25 cellular contexts compared by ENCODE assay signal in genomic region chr1:53984701-53985100, GRCh38. TPM values are rescaled to one million over a fixed set of nuclear protein-coding genes. Genes with fewer than 3 reads are reported as not detected.
DNase-seq lines count a peak whose midpoint lies in the region; ATAC-seq, FAIRE-seq and TF ChIP-seq lines count a peak whose summit lies in the region.
"Had no signal": no experiment of that assay in that cellular context is flagged by ENCODE, and none has a peak within 500 bp of the region (broad histone marks: within the 10 kb centered on the region; RNA-seq: fewer than 3 reads in every experiment).

No MANE protein-coding gene starts in this region.

- H3K27me3 Mint-ChIP-seq in GM23338 (ENCODE audit: insufficient read depth, low read depth, poor library complexity) (no peaks in the 10 kb centered on the region), astrocyte (ENCODE audit: low read depth, unreplicated experiment) (peaks cover 2% of the 10 kb centered on the region)

- H3K14ac ChIP-seq in trophoblast cell (ENCODE audit: low read length) = no peak overlapping the region

- H3K27ac ChIP-seq in GM23338 (ENCODE audit: low read depth) (no peak overlapping the region), astrocyte (ENCODE audit: low read depth, low read length) (no peak overlapping the region), trophoblast cell (ENCODE audit: low read depth, low read length) (no peak overlapping the region)
- H3K27ac ChIP-seq: A549; BLaER1 treated with 17β-estradiol and CSF1 and Interleukin-3, amounts not matched to agents 10 nM and 100 nM; GM23248 had no signal

- H3K4me1 Mint-ChIP-seq in GM23338 (peaks cover 21% of the 10 kb centered on the region), astrocyte (ENCODE audit: low read depth, unreplicated experiment) (peaks cover 17% of the 10 kb centered on the region)

- H2AK5ac ChIP-seq in trophoblast cell (ENCODE audit: low read length) = no peak overlapping the region

- H3K36me3 ChIP-seq in GM23338 (ENCODE audit: insufficient read depth) (no peaks in the 10 kb centered on the region), astrocyte (ENCODE audit: insufficient read depth, low read length) (no peaks in the 10 kb centered on the region), trophoblast cell (ENCODE audit: control insufficient read depth in 1 of 2, insufficient read depth in 2 of 2, low read length in 2 of 2) (no peaks in the 10 kb centered on the region)
- H3K36me3 ChIP-seq: BE2C; BLaER1 treated with 17β-estradiol and CSF1 and Interleukin-3, amounts not matched to agents 10 nM and 100 nM had no signal

- no peak overlapping the region for H2BK12ac ChIP-seq in trophoblast cell (ENCODE audit: low read length)

- no peaks in the 10 kb centered on the region for H3K27me3 ChIP-seq in GM23338 (ENCODE audit: insufficient read depth)
- peaks cover 3% of the 10 kb centered on the region for H3K27me3 ChIP-seq in astrocyte (ENCODE audit: insufficient read depth, low read length)
- H3K27me3 ChIP-seq in trophoblast cell (ENCODE audit: insufficient read depth, low read length) = no peaks in the 10 kb centered on the region
- H3K27me3 ChIP-seq: BE2C; BLaER1 treated with 17β-estradiol and CSF1 and Interleukin-3, amounts not matched to agents 10 nM and 100 nM had no signal

- H2BK120ac ChIP-seq in trophoblast cell (ENCODE audit: insufficient read depth, low read length, poor library complexity) = no peak overlapping the region

- peak overlapping the region; percentile 80 for H2AFZ ChIP-seq in GM23338
- no peak overlapping the region for H2AFZ ChIP-seq in astrocyte (ENCODE audit: low read depth, low read length)
- H2AFZ ChIP-seq in trophoblast cell (ENCODE audit: insufficient read depth, low read length, poor library complexity) = no peak overlapping the region
- H2AFZ ChIP-seq: GM23248 had no signal

- H3K4me2 ChIP-seq in GM23338 = 0 out of 2 replicates have a peak overlapping the region, but pooled peaks have one; percentile 32
- no peak overlapping the region for H3K4me2 ChIP-seq in astrocyte (ENCODE audit: low read length)
- no peak overlapping the region for H3K4me2 ChIP-seq in trophoblast cell (ENCODE audit: low read length)
- H3K4me2 ChIP-seq: A549; BLaER1 treated with 17β-estradiol and CSF1 and Interleukin-3, amounts not matched to agents 10 nM and 100 nM had no signal

- H4K12ac ChIP-seq in trophoblast cell (ENCODE audit: low read depth, low read length) = no peak overlapping the region

- TF ChIP-seq CTCF in GM23338 (conservative IDR thresholded peaks at IDR 0.05; ENCODE audit: low read depth in 2 of 2) (no peak), astrocyte (IDR thresholded peaks at IDR 0.05; ENCODE audit: insufficient read depth, low read depth, low read length) (no peak)

- peak; percentile 34 for FAIRE-seq in astrocyte (lab: Jason Lieb, UNC)
- FAIRE-seq: A549, G401.6, GM19239 had no signal

- no peaks in the 10 kb centered on the region for H3K9me2 ChIP-seq in GM23338 (ENCODE audit: insufficient read depth)

- no peak overlapping the region for H3K4me3 ChIP-seq in GM23338
- H3K4me3 ChIP-seq in astrocyte (ENCODE audit: insufficient read depth, low read depth, low read length) = no peak overlapping the region
- no peak overlapping the region for H3K4me3 ChIP-seq in trophoblast cell (ENCODE audit: low read depth, low read length)
- H3K4me3 ChIP-seq: A549; BLaER1 treated with 17β-estradiol and CSF1 and Interleukin-3, amounts not matched to agents 10 nM and 100 nM; GM23248 had no signal

- H3K9me3 ChIP-seq in astrocyte (ENCODE audit: insufficient read depth, low read depth, low read length) (no peaks in the 10 kb centered on the region), trophoblast cell (ENCODE audit: insufficient read depth, low read depth, low read length) (no peaks in the 10 kb centered on the region)
- H3K9me3 ChIP-seq: A549; BE2C; BLaER1 treated with 17β-estradiol and CSF1 and Interleukin-3, amounts not matched to agents 10 nM and 100 nM; Caco-2 had no signal

- peaks cover 5% of the 10 kb centered on the region for H3K79me1 ChIP-seq in trophoblast cell (ENCODE audit: low read length)

- H3K9me3 Mint-ChIP-seq in GM23338 = no peaks in the 10 kb centered on the region
- H3K9me3 Mint-ChIP-seq in astrocyte (ENCODE audit: unreplicated experiment) = no peaks in the 10 kb centered on the region
- H3K9me3 Mint-ChIP-seq: CD14-positive monocyte, H9 had no signal

- DNase-seq in GM23338 (ENCODE audit: low spot score) (no peak), NCI-H526 (lab: John Stamatoyannopoulos, UW) (peak; percentile 77 to 84), astrocyte (ENCODE audit: low read depth) (no peak), trophoblast cell (peak; percentile 47 to 52), NCI-H2171 (lab: John Stamatoyannopoulos, UW) (no peak)
- DNase-seq: 8988T; ACHN; AML-193; BE2C; Caco-2; CD4-positive, alpha-beta memory T cell; DMS153; DND-41; GM23248; H9 had no signal

- H4K20me1 ChIP-seq in GM23338 (replicated peaks; ENCODE audit: insufficient read depth) (no peaks in the 10 kb centered on the region), astrocyte (ENCODE audit: insufficient read depth, low read length) (no peaks in the 10 kb centered on the region)
- H4K20me1 ChIP-seq: BLaER1 treated with 17β-estradiol and CSF1 and Interleukin-3, amounts not matched to agents 10 nM and 100 nM had no signal

- no peak overlapping the region for H4K91ac ChIP-seq in trophoblast cell (ENCODE audit: low read depth, low read length)

- H3K23ac ChIP-seq in trophoblast cell (ENCODE audit: low read length) = no peak overlapping the region

- H4K8ac ChIP-seq in trophoblast cell (ENCODE audit: low read depth, low read length) = no peak overlapping the region

- no peak overlapping the region for H3K27ac Mint-ChIP-seq in GM23338
- no peak overlapping the region for H3K27ac Mint-ChIP-seq in astrocyte (ENCODE audit: unreplicated experiment)
- H3K27ac Mint-ChIP-seq: CD14-positive monocyte, H9 had no signal

- no peaks in the 10 kb centered on the region for H3K36me3 Mint-ChIP-seq in GM23338 (ENCODE audit: low read depth)
- no peaks in the 10 kb centered on the region for H3K36me3 Mint-ChIP-seq in astrocyte (ENCODE audit: low read depth, unreplicated experiment)
- H3K36me3 Mint-ChIP-seq: CD14-positive monocyte; CD4-positive, alpha-beta memory T cell had no signal

- H3K18ac ChIP-seq in trophoblast cell (ENCODE audit: low read length) = no peak overlapping the region

- H3F3A ChIP-seq in GM23338 (replicated peaks; ENCODE audit: low read depth) = no peaks in the 10 kb centered on the region

- H3K9ac ChIP-seq in astrocyte (ENCODE audit: low read length) (no peak overlapping the region), trophoblast cell (ENCODE audit: low read length) (no peak overlapping the region)
- H3K9ac ChIP-seq: BLaER1 treated with 17β-estradiol and CSF1 and Interleukin-3, amounts not matched to agents 10 nM and 100 nM; GM23248 had no signal

- ATAC-seq in GM23338 = no peak
- no peak for ATAC-seq in activated CD4-positive, CD25-positive, alpha-beta regulatory T cell treated with anti-CD3 and anti-CD28 coated beads, Interleukin-2, amount 50 U/mL, for 24 hours
- ATAC-seq in GM21381 (IDR thresholded peaks at IDR 0.05; ENCODE audit: unreplicated experiment) = no peak
- ATAC-seq in GM21423 (IDR thresholded peaks at IDR 0.05; ENCODE audit: unreplicated experiment) = no peak
- ATAC-seq: A549, HCT116 had no signal

- H3K79me2 ChIP-seq in GM23338 (replicated peaks; ENCODE audit: insufficient read depth) = no peaks in the 10 kb centered on the region
- H3K79me2 ChIP-seq in astrocyte (ENCODE audit: insufficient read depth, low read length) = no peaks in the 10 kb centered on the region
- H3K79me2 ChIP-seq in trophoblast cell (ENCODE audit: control insufficient read depth, insufficient read depth, low read length, poor library complexity) = peaks cover 3% of the 10 kb centered on the region

- H3K4me1 ChIP-seq in GM23338 (ENCODE audit: insufficient read depth) = peaks cover 15% of the 10 kb centered on the region
- peaks cover 5% of the 10 kb centered on the region for H3K4me1 ChIP-seq in astrocyte (ENCODE audit: insufficient read depth, low read length)
- H3K4me1 ChIP-seq in trophoblast cell (ENCODE audit: control insufficient read depth in 1 of 2, insufficient read depth in 2 of 2, low read length in 2 of 2) = peaks cover 5 to 9% of the 10 kb centered on the region in 2 experiments
- H3K4me1 ChIP-seq: A549, BE2C had no signal

- no peak overlapping the region for H3K4me3 Mint-ChIP-seq in GM23338
- H3K4me3 Mint-ChIP-seq in astrocyte (ENCODE audit: unreplicated experiment) = no peak overlapping the region
- H3K4me3 Mint-ChIP-seq: CD14-positive monocyte; CD4-positive, alpha-beta memory T cell; H9 had no signal

- no peak overlapping the region for H3K4ac ChIP-seq in trophoblast cell (ENCODE audit: low read depth, low read length)

- H2BK5ac ChIP-seq in trophoblast cell (ENCODE audit: low read depth, low read length, poor library complexity) = no peak overlapping the region

TF ChIP-seq in GM23338, 12 proteins besides CTCF, POLR2A, EP300 and RAD21 (continues in another document):
- TF ChIP-seq JUNB (IDR thresholded peaks at IDR 0.05; ENCODE audit: unreplicated experiment) = no peak
- TF ChIP-seq EZH2 (IDR thresholded peaks at IDR 0.05; ENCODE audit: low read depth, unreplicated experiment) = no peak
- TF ChIP-seq POLR2AphosphoS5 (IDR thresholded peaks at IDR 0.05; ENCODE audit: low read depth) = no peak

RNA-seq across cellular contexts. Expression of gene LDLRAD1, which starts 33.3 kb away (rescaled TPM):
- total RNA-seq in GM23338 (2014; rRNA removed; shearing (Covaris generic)) = not detected in 2 replicates
- polyA plus RNA-seq in GM23338 (2016; fragmentation: Nextera tagmentation; extraction: Ambion mirVana) = not detected in 2 replicates
- not detected in 2 replicates for total RNA-seq in astrocyte
- not detected in 2 replicates for polyA plus RNA-seq in trophoblast cell (2013)
- total RNA-seq: Caco-2; CD4-positive, alpha-beta memory T cell; GM23248; H4; H9 had no signal
- polyA plus RNA-seq: CD14-positive monocyte; CD4-positive, alpha-beta memory T cell; GM23248 had no signal

RNA-seq across cellular contexts. Expression of gene LRRC42, which starts 38.6 kb away (rescaled TPM):
- 39.6 and 48.1 TPM in 2 replicates for total RNA-seq in GM23338 (2014; rRNA removed; shearing (Covaris generic))
- polyA plus RNA-seq in GM23338 (2016; fragmentation: Nextera tagmentation; extraction: Ambion mirVana) = 22.4 and 25.9 TPM in 2 replicates
- total RNA-seq in astrocyte = 51.1 and 54.6 TPM in 2 replicates
- polyA plus RNA-seq in trophoblast cell (2013) = 36.9 and 39.5 TPM in 2 replicates

RNA-seq across cellular contexts. Expression of gene IFT25, which starts 39.2 kb away (rescaled TPM):
- total RNA-seq in GM23338 (2014; rRNA removed; shearing (Covaris generic)) = 27.2 and 28.2 TPM in 2 replicates
- polyA plus RNA-seq in GM23338 (2016; fragmentation: Nextera tagmentation; extraction: Ambion mirVana) = 97.1 and 109 TPM in 2 replicates
- 25.7 and 29.4 TPM in 2 replicates for total RNA-seq in astrocyte
- polyA plus RNA-seq in trophoblast cell (2013) = 38.6 and 39.1 TPM in 2 replicates

Comparison
In these comparisons a context has a peak if more than half of its experiments do, and no peak if none do; other contexts are left out.
1. DNase-seq: peak in NCI-H526 (2 of 2) and trophoblast cell (2 of 2); none in GM23338 (single experiment), astrocyte (single experiment) and NCI-H2171 (single experiment).